Comparison of ENCODE assay signal across 12 cellular contexts in genomic region chr7:69630292-69630691, GRCh38. TPM values are rescaled to one million over a fixed set of nuclear protein-coding genes. Genes with fewer than 3 reads are reported as not detected.
A peak's percentile ranks its signal among the peaks of the same experiment; 100 is the strongest.
DNase-seq lines count a peak whose midpoint lies in the region; ATAC-seq, FAIRE-seq and TF ChIP-seq lines count a peak whose summit lies in the region.
"Had no signal": no experiment of that assay in that cellular context is flagged by ENCODE, and none has a peak within 500 bp of the region (broad histone marks: within the 10 kb centered on the region; RNA-seq: fewer than 3 reads in every experiment).

No MANE protein-coding gene starts in this region.

- no peak overlapping the region for H3K4me2 ChIP-seq in GM12878 (ENCODE audit: control insufficient read depth, insufficient read depth)
- H3K4me2 ChIP-seq in neural progenitor cell, result no peak overlapping the region

- peaks cover 12% of the 10 kb centered on the region for H3K27me3 Mint-ChIP-seq in activated T-cell treated with anti-CD3 and anti-CD28 coated beads, Interleukin-2, amount 50 U/mL, for 72 hours (ENCODE audit: low read depth)
- H3K27me3 Mint-ChIP-seq in activated T-cell treated with anti-CD3 and anti-CD28 coated beads, Interleukin-2, amount 50 U/mL, for 4 hours (ENCODE audit: low read depth), result peaks cover 2% of the 10 kb centered on the region
- H3K27me3 Mint-ChIP-seq in neural progenitor cell (ENCODE audit: insufficient read depth, low read depth), result no peaks in the 10 kb centered on the region

- H3K36me3 Mint-ChIP-seq in activated T-cell treated with anti-CD3 and anti-CD28 coated beads, Interleukin-2, amount 50 U/mL, for 72 hours (ENCODE audit: insufficient read depth in 2 of 2), result no peaks in the 10 kb centered on the region
- no peaks in the 10 kb centered on the region for H3K36me3 Mint-ChIP-seq in activated T-cell treated with anti-CD3 and anti-CD28 coated beads, Interleukin-2, amount 50 U/mL, for 4 hours (ENCODE audit: insufficient read depth)
- H3K36me3 Mint-ChIP-seq in neural progenitor cell, result no peaks in the 10 kb centered on the region

- no peaks in the 10 kb centered on the region for H3K9me3 ChIP-seq in GM12878 (replicated peaks; ENCODE audit: control insufficient read depth, insufficient read depth, low read length)
- H3K9me3 ChIP-seq in neural progenitor cell (ENCODE audit: low read depth), result no peaks in the 10 kb centered on the region

- CTCF ChIA-PET in GM12878 (lab: Yijun Ruan, JAX), result no interaction called here

- H3K4me3 ChIP-seq in GM12878, result no peak overlapping the region
- H3K4me3 ChIP-seq in neural progenitor cell, result no peak overlapping the region

- peak; percentile 3 for DNase-seq in activated T-cell treated with anti-CD3 and anti-CD28 coated beads, Interleukin-2, amount 50 U/mL, for 72 hours
- DNase-seq in activated T-cell treated with anti-CD3 and anti-CD28 coated beads, Interleukin-2, amount 50 U/mL, for 4 hours, result no peak
- DNase-seq in GM12878 (ENCODE audit: low read depth, low spot score), result no peak
- peak; percentile 25 for DNase-seq in kidney tubule cell (ENCODE audit: low spot score)
- DNase-seq in urothelium cell line (ENCODE audit: low spot score), result peak; percentile 30
- DNase-seq in NCI-H524 (lab: John Stamatoyannopoulos, UW), result no peak
- DNase-seq in neural progenitor cell (ENCODE audit: low spot score), result no peak
- DNase-seq in activated CD4-positive, alpha-beta T cell treated with anti-CD3 and anti-CD28 coated beads, Interleukin-2, amount 50 U/mL, for 4 hours, result no peak
- DNase-seq: activated CD4-positive, alpha-beta T cell treated with anti-CD3 and anti-CD28 coated beads for 4 hours; activated naive CD4-positive, alpha-beta T cell treated with Interleukin-2 at 50 U/mL for 16 hours; H7; NCI-H446 had no signal

- H3K27ac ChIP-seq in GM12878 (ENCODE audit: control insufficient read depth, insufficient read depth) (no peak overlapping the region), neural progenitor cell (no peak overlapping the region)

- H3K4me3 Mint-ChIP-seq in activated T-cell treated with anti-CD3 and anti-CD28 coated beads, Interleukin-2, amount 50 U/mL, for 72 hours, result no peak overlapping the region
- H3K4me3 Mint-ChIP-seq in activated T-cell treated with anti-CD3 and anti-CD28 coated beads, Interleukin-2, amount 50 U/mL, for 4 hours, result no peak overlapping the region
- H3K4me3 Mint-ChIP-seq in neural progenitor cell, result no peak overlapping the region

- peaks cover under 1% of the 10 kb centered on the region; the same call in 1 of the 2 replicates for H3K79me2 ChIP-seq in GM12878 (ENCODE audit: control insufficient read depth, insufficient read depth, low read length)
- H3K79me2 ChIP-seq in neural progenitor cell (ENCODE audit: low read depth), result no peaks in the 10 kb centered on the region

- TF ChIP-seq POLR2A in GM12878 (IDR thresholded peaks at IDR 0.05; ENCODE audit: low read depth, low read length), result no peak

- no TSS peak for BruUV-seq in GM12878 (replicated peaks; lab: Mats Ljungman, UMichigan)

- SMC1A ChIA-PET in GM12878 (lab: Charles Lee; ENCODE audit: uncharacterized antibody, unreplicated experiment), result interaction anchor here (1.7 to 4.3 kb wide), 4 partner anchors 11 to 24 kb away, joined by 5 to 19 read pairs (median 6); no protein-coding TSS in a partner anchor

- no peaks in the 10 kb centered on the region for H3K27me3 ChIP-seq in GM12878 (replicated peaks in 1 of 2; ENCODE audit: control insufficient read depth in 2 of 2, insufficient read depth in 2 of 2, low read length in 1 of 2)
- peaks cover 59% of the 10 kb centered on the region for H3K27me3 ChIP-seq in neural progenitor cell

- H2AFZ ChIP-seq in GM12878 (ENCODE audit: control insufficient read depth, low read depth, low read length), result no peak overlapping the region
- no peak overlapping the region for H2AFZ ChIP-seq in neural progenitor cell (replicated peaks)

- TF ChIP-seq CTCF in GM12878 (IDR thresholded peaks at IDR 0.05 in 2 of 3, conservative IDR thresholded peaks at IDR 0.05 in 1 of 3; ENCODE audit: control insufficient read depth in 2 of 3, extremely low read depth in 1 of 3, insufficient read depth in 1 of 3, low read depth in 3 of 3, low read length in 3 of 3), result no peak
- no peak for TF ChIP-seq CTCF in neural progenitor cell (IDR thresholded peaks at IDR 0.05)

- H3K9me3 Mint-ChIP-seq in activated T-cell treated with anti-CD3 and anti-CD28 coated beads, Interleukin-2, amount 50 U/mL, for 72 hours, result no peaks in the 10 kb centered on the region
- H3K9me3 Mint-ChIP-seq in activated T-cell treated with anti-CD3 and anti-CD28 coated beads, Interleukin-2, amount 50 U/mL, for 4 hours, result no peaks in the 10 kb centered on the region
- peaks cover 4% of the 10 kb centered on the region for H3K9me3 Mint-ChIP-seq in neural progenitor cell

- no peaks in the 10 kb centered on the region for H3F3A ChIP-seq in neural progenitor cell (ENCODE audit: low read depth)

- peak; percentile 51 to 77 for ATAC-seq in activated T-cell treated with anti-CD3 and anti-CD28 coated beads, Interleukin-2, amount 50 U/mL, for 72 hours (replicated peaks in 1 of 2)
- no peak for ATAC-seq in activated T-cell treated with anti-CD3 and anti-CD28 coated beads, Interleukin-2, amount 50 U/mL, for 4 hours
- peak; percentile 72 for ATAC-seq in GM12878

- H3K36me3 ChIP-seq in GM12878 (ENCODE audit: control insufficient read depth in 2 of 2, insufficient read depth in 2 of 2, low read length in 1 of 2), result no peaks in the 10 kb centered on the region
- H3K36me3 ChIP-seq in neural progenitor cell, result no peaks in the 10 kb centered on the region

- H3K9ac ChIP-seq in GM12878 (ENCODE audit: control insufficient read depth, insufficient read depth, low read length) (no peak overlapping the region), neural progenitor cell (no peak overlapping the region)

- intact Hi-C loops in GM12878 (cut with micrococcal nuclease; ENCODE audit: unreplicated experiment), result no loop called here

- TF ChIP-seq EP300 in GM12878 (IDR thresholded peaks at IDR 0.05; ENCODE audit: borderline replicate concordance in 1 of 2, control insufficient read depth in 1 of 2, low read depth in 2 of 2, low read length in 2 of 2), result no peak

- POLR2A ChIA-PET in GM12878 (lab: Charles Lee), result no interaction called here

- no peaks in the 10 kb centered on the region for H3K4me1 Mint-ChIP-seq in activated T-cell treated with anti-CD3 and anti-CD28 coated beads, Interleukin-2, amount 50 U/mL, for 72 hours (ENCODE audit: low read depth)
- H3K4me1 Mint-ChIP-seq in activated T-cell treated with anti-CD3 and anti-CD28 coated beads, Interleukin-2, amount 50 U/mL, for 4 hours (ENCODE audit: low read depth), result no peaks in the 10 kb centered on the region
- peaks cover 23% of the 10 kb centered on the region for H3K4me1 Mint-ChIP-seq in neural progenitor cell

- 15% methylated on average over 5 of the region's 5 CpGs for WGBS in GM12878 (ENCODE audit: insufficient coverage, insufficient replicate concordance, low lambda C conversion rate, missing lambda C conversion rate)

- H3K27ac Mint-ChIP-seq in activated T-cell treated with anti-CD3 and anti-CD28 coated beads, Interleukin-2, amount 50 U/mL, for 72 hours, result no peak overlapping the region
- no peak overlapping the region for H3K27ac Mint-ChIP-seq in neural progenitor cell

- in situ Hi-C loops in GM12878 (cut with MboI), result no loop called here

- H3K4me1 ChIP-seq in GM12878 (ENCODE audit: control insufficient read depth, insufficient read depth, low read length) (no peaks in the 10 kb centered on the region), neural progenitor cell (peaks cover 23% of the 10 kb centered on the region)

- no peaks in the 10 kb centered on the region for H4K20me1 ChIP-seq in GM12878 (ENCODE audit: control insufficient read depth, insufficient read depth)
- peaks cover 67% of the 10 kb centered on the region for H4K20me1 ChIP-seq in neural progenitor cell (ENCODE audit: low read depth)

- peak; percentile 59 for FAIRE-seq in GM12878 (lab: Jason Lieb, UNC)
- peak; percentile 5 for FAIRE-seq in urothelium cell line (lab: Jason Lieb, UNC)

- RAD21 ChIA-PET in GM12878 (lab: Charles Lee; ENCODE audit: unreplicated experiment), result no interaction called here

- TF ChIP-seq RAD21 in GM12878 (IDR thresholded peaks at IDR 0.05; ENCODE audit: insufficient read depth, low read depth, low read length), result no peak

TF ChIP-seq in GM12878, 131 proteins besides CTCF, POLR2A, EP300 and RAD21 (continues in another document):
- TF ChIP-seq EED (IDR thresholded peaks at IDR 0.05; ENCODE audit: low read depth), result 0 out of 2 replicates have a peak, but pooled peaks have one; percentile 18

RNA-seq across cellular contexts. Expression of gene AUTS2, which starts 32.0 kb away (rescaled TPM):
- 1 to 10 TPM; 2.9 to 7.9 TPM for total RNA-seq in activated T-cell treated with anti-CD3 and anti-CD28 coated beads, Interleukin-2, amount 50 U/mL, for 72 hours
- 1 to 10 TPM; 1.4 to 4.4 (median 2.8) TPM for total RNA-seq in activated T-cell treated with anti-CD3 and anti-CD28 coated beads, Interleukin-2, amount 50 U/mL, for 4 hours
- total RNA-seq in GM12878 (2013; cell fraction: nucleolus; rRNA removed), result 1,234 and 1,253 TPM in 2 replicates
- total RNA-seq in GM12878 (2014; rRNA removed) (23.8 and 26.8 TPM in 2 replicates), GM12878 (2014; rRNA removed; fragmentation: Illumina TruSeq; extraction: Trizol) (25.6 and 29.7 TPM in 2 replicates), GM12878 (2021) (51.6 and 55.6 TPM in 2 replicates), neural progenitor cell (ENCODE audit: low replicate concordance) (47.1 and 50.0 TPM in 2 replicates)
- polyA plus RNA-seq in GM12878 (2011; ENCODE audit: low read depth), result 13.7 TPM
- polyA plus RNA-seq in GM12878 (2011; rRNA removed) (32.5 and 37.5 TPM in 2 replicates), GM12878 (2014; fragmentation: Illumina TruSeq; extraction: Trizol) (23.4 and 28.1 TPM in 2 replicates), GM12878 (2014; fragmentation: Nextera tagmentation; extraction: Ambion mirVana) (1 to 10 TPM; 6.4 to 6.8 TPM), GM12878 (2014; rRNA removed) (19.4 and 30.3 TPM in 2 replicates), GM12878 (2016; fragmentation: Nextera tagmentation; extraction: Ambion mirVana) (10 to 100 TPM; 15.0 to 16.2 TPM)
- 19.9 and 27.3 TPM in 2 replicates for polyA plus RNA-seq in GM12878 (2011; cell fraction: cytosol; rRNA removed)
- 211 and 223 TPM in 2 replicates for polyA plus RNA-seq in GM12878 (2011; cell fraction: nucleus; rRNA removed)
- polyA plus RNA-seq in GM12878 (2012), result 22.5 and 23.0 TPM in 2 replicates
- 203 and 249 TPM in 2 replicates for polyA minus RNA-seq in GM12878 (2011; rRNA and poly(A)+ RNA removed)
- polyA minus RNA-seq in GM12878 (2011; cell fraction: cytosol; rRNA and poly(A)+ RNA removed), result 41.4 and 49.9 TPM in 2 replicates
- polyA minus RNA-seq in GM12878 (2011; cell fraction: nucleus; rRNA and poly(A)+ RNA removed), result 479 and 749 TPM in 2 replicates

Comparison
In these comparisons a context has a peak if more than half of its experiments do, and no peak if none do; other contexts are left out.
1. ATAC-seq: peak in activated T-cell treated with anti-CD3 and anti-CD28 coated beads, Interleukin-2, amount 50 U/mL, for 72 hours (2 of 2) and GM12878 (single experiment); none in activated T-cell treated with anti-CD3 and anti-CD28 coated beads, Interleukin-2, amount 50 U/mL, for 4 hours (0 of 2).
2. DNase-seq: peak in activated T-cell treated with anti-CD3 and anti-CD28 coated beads, Interleukin-2, amount 50 U/mL, for 72 hours (2 of 2), kidney tubule cell (single experiment) and urothelium cell line (single experiment); none in activated T-cell treated with anti-CD3 and anti-CD28 coated beads, Interleukin-2, amount 50 U/mL, for 4 hours (single experiment), GM12878 (single experiment), NCI-H524 (0 of 2), neural progenitor cell (single experiment) and activated CD4-positive, alpha-beta T cell treated with anti-CD3 and anti-CD28 coated beads, Interleukin-2, amount 50 U/mL, for 4 hours (0 of 2).